1 cellular context compared by ENCODE assay signal in genomic region chr2:105397025-105397722, GRCh38.
TF ChIP-seq lines count a peak whose summit lies in the region.

No MANE protein-coding gene starts in this region.

TF ChIP-seq in SK-N-SH treated with all-trans-retinoic acid at 6 μM for 48 hours, 23 proteins besides CTCF, POLR2A, EP300 and RAD21 (continued from another document):
- TF ChIP-seq SNAI2 (CRISPR knock-in tag; IDR thresholded peaks at IDR 0.05) (no peak), PATZ1 (CRISPR knock-in tag; IDR thresholded peaks at IDR 0.05; ENCODE audit: borderline replicate concordance) (no peak), BACH2 (CRISPR knock-in tag; IDR thresholded peaks at IDR 0.05; ENCODE audit: borderline replicate concordance) (no peak), OSR1 (CRISPR knock-in tag; IDR thresholded peaks at IDR 0.05) (no peak), POU6F1 (CRISPR knock-in tag; IDR thresholded peaks at IDR 0.05; ENCODE audit: borderline replicate concordance, low read depth) (no peak)
